Comparison of ENCODE assay signal across 8 cellular contexts in genomic region chr3:184186902-184187207, GRCh38. TPM values are rescaled to one million over a fixed set of nuclear protein-coding genes. Genes with fewer than 3 reads are reported as not detected.
DNase-seq lines count a peak whose midpoint lies in the region; ATAC-seq and TF ChIP-seq lines count a peak whose summit lies in the region.

No MANE protein-coding gene starts in this region.

- H3K36me3 ChIP-seq in HEK293 (ENCODE audit: control insufficient read depth in 2 of 2, insufficient read depth in 1 of 2, low read length in 2 of 2), result peaks cover 0 to 76% of the 10 kb centered on the region in 2 experiments; a peak in 2 of 3 replicates
- peaks cover 82% of the 10 kb centered on the region for H3K36me3 ChIP-seq in WERI-Rb-1
- H3K36me3 ChIP-seq in skeletal muscle satellite cell (ENCODE audit: insufficient read depth, low read length), result peaks cover 73% of the 10 kb centered on the region

- H3K9me3 Mint-ChIP-seq in glutamatergic neuron (ENCODE audit: unreplicated experiment), result peaks cover 9% of the 10 kb centered on the region

- peak overlapping the region; percentile 99 for H3K4me3 Mint-ChIP-seq in glutamatergic neuron (ENCODE audit: unreplicated experiment)

- H3K9me3 ChIP-seq in HEK293 (ENCODE audit: control insufficient read depth, insufficient read depth, low read depth, low read length) (no peaks in the 10 kb centered on the region), WERI-Rb-1 (ENCODE audit: severe bottlenecking) (no peaks in the 10 kb centered on the region), skeletal muscle satellite cell (replicated peaks; ENCODE audit: low read length) (no peaks in the 10 kb centered on the region)

- H3K27ac ChIP-seq in HEK293 (ENCODE audit: extremely low read depth, low read depth, low read length) (no peak overlapping the region; the same call in 1 of the 2 replicates), WERI-Rb-1 (peak overlapping the region; percentile 73)

- peaks cover 13% of the 10 kb centered on the region for H3K4me1 Mint-ChIP-seq in glutamatergic neuron (ENCODE audit: low read depth, unreplicated experiment)

- ATAC-seq in HG03139 (IDR thresholded peaks at IDR 0.05; ENCODE audit: unreplicated experiment) (no peak), HG02884 (IDR thresholded peaks at IDR 0.05; ENCODE audit: unreplicated experiment) (no peak)

- POLR2A ChIA-PET in HEK293 (lab: Yijun Ruan, JAX), result interaction anchor here (1.8 to 2.3 kb wide), 2 partner anchors 10 to 13 kb away, joined by 15 to 34 read pairs; partner anchors contain the start of gene AP2M1

- peak overlapping the region; percentile 87 for H3K27ac Mint-ChIP-seq in glutamatergic neuron (ENCODE audit: unreplicated experiment)

- TF ChIP-seq CTCF in HEK293 (tag by site-specific recombination; IDR thresholded peaks at IDR 0.05) (no peak), WERI-Rb-1 (IDR thresholded peaks at IDR 0.05; ENCODE audit: low read depth, low read length) (no peak), glutamatergic neuron (IDR thresholded peaks at IDR 0.05; ENCODE audit: partially characterized antibody, unreplicated experiment) (no peak)

- peak overlapping the region; percentile 95 for H3K9ac ChIP-seq in skeletal muscle satellite cell (ENCODE audit: low read depth, low read length)

- peaks cover 3% of the 10 kb centered on the region for H3K27me3 Mint-ChIP-seq in glutamatergic neuron (ENCODE audit: unreplicated experiment)

- no peaks in the 10 kb centered on the region for H3K27me3 ChIP-seq in WERI-Rb-1 (ENCODE audit: insufficient read depth, low read depth, severe bottlenecking)
- H3K27me3 ChIP-seq in skeletal muscle satellite cell (ENCODE audit: control insufficient read depth, insufficient read depth, low read length), result no peaks in the 10 kb centered on the region

- DNase-seq in WERI-Rb-1, result peak; percentile 79
- DNase-seq in glutamatergic neuron, result no peak
- DNase-seq in activated CD4-positive, alpha-beta T cell treated with anti-CD3 and anti-CD28 coated beads, Interleukin-2, amount 50 U/mL, for 48 hours, result no peak
- no peak for DNase-seq in AML-193 (lab: John Stamatoyannopoulos, UW)

- H3K4me3 ChIP-seq in HEK293 (ENCODE audit: low read depth, low read length) (peak overlapping the region; percentile 91), WERI-Rb-1 (ENCODE audit: low read depth, low read length) (peak overlapping the region; percentile 70), skeletal muscle satellite cell (ENCODE audit: low read length) (peak overlapping the region; percentile 91)

- H3K36me3 Mint-ChIP-seq in glutamatergic neuron (ENCODE audit: unreplicated experiment), result peaks cover 4% of the 10 kb centered on the region

- CTCF ChIA-PET in HEK293 (lab: Yijun Ruan, JAX), result interaction anchor here (0.5 to 1.0 kb wide), 6 partner anchors 41 to 931 kb away, joined by 3 to 5 read pairs (median 4); no protein-coding TSS in a partner anchor

- 0 out of 2 replicates have a peak, but pooled peaks cover 5% of the 10 kb centered on the region for H3K4me1 ChIP-seq in HEK293 (ENCODE audit: control insufficient read depth, insufficient read depth, low read length)
- peaks cover 18% of the 10 kb centered on the region for H3K4me1 ChIP-seq in skeletal muscle satellite cell (ENCODE audit: control insufficient read depth, insufficient read depth, low read length)

- peak overlapping the region; percentile 88 for H3K4me2 ChIP-seq in skeletal muscle satellite cell (ENCODE audit: low read length)

TF ChIP-seq in HEK293, 187 proteins besides CTCF, POLR2A, EP300 and RAD21:
- TF ChIP-seq SCRT2 (tag by site-specific recombination; IDR thresholded peaks at IDR 0.05) (no peak), ZFHX2 (tag by site-specific recombination; conservative IDR thresholded peaks at IDR 0.05) (peak; percentile 60), ZNF112 (tag by site-specific recombination; IDR thresholded peaks at IDR 0.05) (no peak), PRDM10 (tag by site-specific recombination; IDR thresholded peaks at IDR 0.05) (no peak), EGR2 (tag by site-specific recombination; IDR thresholded peaks at IDR 0.05; ENCODE audit: low read depth) (peak; percentile 66; the same call in 1 of the 2 replicates), ATF2 (tag by site-specific recombination; IDR thresholded peaks at IDR 0.05; ENCODE audit: low read depth) (no peak)
TF ChIP-seq in HEK293: peak in this region for 2.

RNA-seq across cellular contexts. Expression of gene ABCF3, which starts 0.9 kb away (rescaled TPM):
- 87.9 TPM for total RNA-seq in glutamatergic neuron (ENCODE audit: unreplicated experiment)
- total RNA-seq in skeletal muscle satellite cell (2012; rRNA removed), result 32.7 and 37.8 TPM in 2 replicates

RNA-seq across cellular contexts. Expression of gene AP2M1, which starts 12.2 kb away (rescaled TPM):
- total RNA-seq in glutamatergic neuron (ENCODE audit: unreplicated experiment), result 315 TPM
- 395 and 485 TPM in 2 replicates for total RNA-seq in skeletal muscle satellite cell (2012; rRNA removed)

RNA-seq across cellular contexts. Expression of gene DVL3, which starts 31.7 kb away (rescaled TPM):
- 213 TPM for total RNA-seq in glutamatergic neuron (ENCODE audit: unreplicated experiment)
- total RNA-seq in skeletal muscle satellite cell (2012; rRNA removed), result 25.9 and 28.6 TPM in 2 replicates

RNA-seq across cellular contexts. Expression of gene VWA5B2, which starts 42.5 kb away (rescaled TPM):
- total RNA-seq in glutamatergic neuron (ENCODE audit: unreplicated experiment), result 56.5 TPM
- total RNA-seq in skeletal muscle satellite cell (2012; rRNA removed), result not detected in 2 replicates

RNA-seq across cellular contexts. Expression of gene EIF2B5, which starts 51.7 kb away (rescaled TPM):
- total RNA-seq in glutamatergic neuron (ENCODE audit: unreplicated experiment), result 41.6 TPM
- total RNA-seq in skeletal muscle satellite cell (2012; rRNA removed), result 21.0 and 23.4 TPM in 2 replicates
